1 cellular context compared by ENCODE assay signal in genomic region chr17:41523225-41523593, GRCh38.
TF ChIP-seq lines count a peak whose summit lies in the region.

No MANE protein-coding gene starts in this region.

TF ChIP-seq in K562, 482 proteins besides CTCF, POLR2A, EP300 and RAD21:
- 0 out of 2 replicates have a peak, but pooled peaks have one; percentile 9 for TF ChIP-seq SMARCA5 (IDR thresholded peaks at IDR 0.05)
- no peak for TF ChIP-seq POLR3A (IDR thresholded peaks at IDR 0.05; ENCODE audit: borderline replicate concordance, extremely low read depth, insufficient read depth, insufficient read length)
- TF ChIP-seq BRD9 (IDR thresholded peaks at IDR 0.05; ENCODE audit: low read depth, partially characterized antibody): peak; percentile 3
- no peak for TF ChIP-seq FOXK1 (CRISPR knock-in tag; IDR thresholded peaks at IDR 0.05; ENCODE audit: borderline replicate concordance)
- TF ChIP-seq NFIC (IDR thresholded peaks at IDR 0.05): 0 out of 2 replicates have a peak, but pooled peaks have one; percentile 4
- TF ChIP-seq ADNP (tag; IDR thresholded peaks at IDR 0.05): peak; percentile 44; the same call in 1 of the 2 replicates
